Comparison of ENCODE assay signal across 11 cellular contexts in genomic region chr9:127776919-127777280, GRCh38. TPM values are rescaled to one million over a fixed set of nuclear protein-coding genes. Genes with fewer than 3 reads are reported as not detected.
DNase-seq lines count a peak whose midpoint lies in the region; TF ChIP-seq lines count a peak whose summit lies in the region.
"Had no signal": no experiment of that assay in that cellular context is flagged by ENCODE, and none has a peak within 500 bp of the region (broad histone marks: within the 10 kb centered on the region; RNA-seq: fewer than 3 reads in every experiment).

No MANE protein-coding gene starts in this region.

- no peaks in the 10 kb centered on the region for H3K4me1 Mint-ChIP-seq in HFFc6 (ENCODE audit: low read depth)

- WGBS in thyroid gland, 2 donors: 65 to 67% methylated on average over 5 of the region's 5 CpGs

- H3K9me3 ChIP-seq in OCI-LY3 (ENCODE audit: insufficient read depth, low read length) (no peaks in the 10 kb centered on the region), duodenal mucosa (ENCODE audit: control insufficient read depth in 1 of 2, low read length in 2 of 2) (no peaks in the 10 kb centered on the region), thyroid gland (no peaks in the 10 kb centered on the region)

- H3K27ac ChIP-seq in OCI-LY3 (ENCODE audit: low read length): peak overlapping the region; percentile 98
- H3K27ac ChIP-seq in duodenal mucosa (ENCODE audit: low read depth, low read length): peak overlapping the region; percentile 20
- H3K27ac ChIP-seq in thyroid gland: no peak overlapping the region
- H3K27ac ChIP-seq: foreskin keratinocyte had no signal

- H3K4me3 ChIP-seq in OCI-LY3 (ENCODE audit: low read length) (peak overlapping the region; percentile 85), duodenal mucosa (ENCODE audit: low read depth in 1 of 2, low read length in 2 of 2) (peak overlapping the region; percentile 63 to 66), thyroid gland (replicated peaks in 1 of 3) (no peak overlapping the region)

- H3K9me3 Mint-ChIP-seq in HFFc6: no peaks in the 10 kb centered on the region

- H3K4me3 Mint-ChIP-seq in HFFc6: no peak overlapping the region

- H3K9ac ChIP-seq in OCI-LY3 (ENCODE audit: low read length): peak overlapping the region; percentile 92
- peak overlapping the region; percentile 36 to 54 for H3K9ac ChIP-seq in duodenal mucosa (ENCODE audit: low read depth in 1 of 2, low read length in 2 of 2)

- H4K20me1 ChIP-seq in OCI-LY3 (ENCODE audit: insufficient read depth, low read length): peaks cover 29% of the 10 kb centered on the region

- TF ChIP-seq CTCF in OCI-LY3 (IDR thresholded peaks at IDR 0.05; ENCODE audit: low read depth, low read length) (no peak), HFFc6 (IDR thresholded peaks at IDR 0.05) (no peak), thyroid gland (IDR thresholded peaks at IDR 0.05) (no peak)

- intact Hi-C loops in thyroid gland (cut with DNase I): no loop called here

- H3K79me2 ChIP-seq in OCI-LY3 (ENCODE audit: low read length): peaks cover 39% of the 10 kb centered on the region

- H2AFZ ChIP-seq in OCI-LY3 (ENCODE audit: low read depth, low read length): no peak overlapping the region

- H3K36me3 Mint-ChIP-seq in HFFc6 (ENCODE audit: low read depth): no peaks in the 10 kb centered on the region

- H3K4me2 ChIP-seq in OCI-LY3 (ENCODE audit: low read length): peak overlapping the region; percentile 98

- H3K27me3 ChIP-seq in OCI-LY3 (ENCODE audit: low read depth, low read length): no peaks in the 10 kb centered on the region
- no peaks in the 10 kb centered on the region for H3K27me3 ChIP-seq in duodenal mucosa (ENCODE audit: control insufficient read depth in 1 of 2, insufficient read depth in 2 of 2, low read length in 2 of 2)
- no peaks in the 10 kb centered on the region for H3K27me3 ChIP-seq in thyroid gland
- H3K27me3 ChIP-seq: foreskin keratinocyte had no signal

- H3K4me1 ChIP-seq in OCI-LY3 (ENCODE audit: low read length) (peaks cover 27% of the 10 kb centered on the region), duodenal mucosa (ENCODE audit: control insufficient read depth in 1 of 2, insufficient read depth in 2 of 2, low read length in 2 of 2) (peaks cover under 1 to 22% of the 10 kb centered on the region in 2 donors), thyroid gland (peaks cover 0 to 5% of the 10 kb centered on the region in 2 donors)
- H3K4me1 ChIP-seq: foreskin keratinocyte had no signal

- DNase-seq in activated CD4-positive, alpha-beta T cell treated with anti-CD3 and anti-CD28 coated beads for 48 hours: peak; percentile 45
- DNase-seq in activated CD4-positive, alpha-beta T cell treated with anti-CD3 and anti-CD28 coated beads for 1 hour: no peak
- DNase-seq in stimulated activated CD8-positive, alpha-beta memory T cell treated with anti-CD3 and anti-CD28 coated beads, Interleukin-4, amount 100 ng/mL, for 48 hours: peak; percentile 50
- no peak for DNase-seq in HFFc6
- no peak for DNase-seq in thyroid gland
- DNase-seq in T1000 (lab: John Stamatoyannopoulos, UW): no peak
- DNase-seq: 8988T, foreskin keratinocyte, NCI-H446 treated with DMSO at 0.1 percent for 48 hours had no signal

- H3K27me3 Mint-ChIP-seq in HFFc6 (ENCODE audit: insufficient read depth): peaks cover 21% of the 10 kb centered on the region

- H3K36me3 ChIP-seq in OCI-LY3 (replicated peaks; ENCODE audit: low read depth, low read length) (peaks cover 27% of the 10 kb centered on the region), duodenal mucosa (ENCODE audit: control insufficient read depth in 1 of 2, insufficient read depth in 2 of 2, low read length in 2 of 2) (peaks cover 0 to 3% of the 10 kb centered on the region in 2 donors), thyroid gland (no peaks in the 10 kb centered on the region)

- TF ChIP-seq POLR2A in thyroid gland (IDR thresholded peaks at IDR 0.05): no peak

- no peak overlapping the region for H3K27ac Mint-ChIP-seq in HFFc6

RNA-seq across cellular contexts. Expression of gene SH2D3C, which starts 1.6 kb away (rescaled TPM):
- total RNA-seq in HFFc6 (2021; fragmentation: NEBNext Ultra II Directional; extraction: Animal tissue kit (Norgen Biotek cat#: 25700)): not detected
- total RNA-seq in thyroid gland: 10 to 100 TPM; 10.0 to 24.9 (median 18.2) TPM

RNA-seq across cellular contexts. Expression of gene CDK9, which starts 8.9 kb away (rescaled TPM):
- 10 to 100 TPM; 52.0 to 61.3 (median 56.2) TPM for total RNA-seq in HFFc6 (2021; fragmentation: NEBNext Ultra II Directional; extraction: Animal tissue kit (Norgen Biotek cat#: 25700))
- total RNA-seq in thyroid gland: 10 to 100 TPM; 47.5 to 85.2 (median 78.3) TPM

RNA-seq across cellular contexts. Expression of gene FPGS, which starts 25.8 kb away (rescaled TPM):
- total RNA-seq in HFFc6 (2021; fragmentation: NEBNext Ultra II Directional; extraction: Animal tissue kit (Norgen Biotek cat#: 25700)): 10 to 100 TPM; 51.9 to 69.2 (median 62.7) TPM
- 10 to 100 TPM; 58.5 to 78.0 (median 62.1) TPM for total RNA-seq in thyroid gland

RNA-seq across cellular contexts. Expression of gene TOR2A, which starts 41.8 kb away (rescaled TPM):
- 1 to 10 TPM; 6.6 to 8.3 (median 8.1) TPM for total RNA-seq in HFFc6 (2021; fragmentation: NEBNext Ultra II Directional; extraction: Animal tissue kit (Norgen Biotek cat#: 25700))
- total RNA-seq in thyroid gland: 10 to 100 TPM in 3 of 4 donors, 1 to 10 TPM in 1; 8.9 to 23.1 (median 14.2) TPM

Comparison
In these comparisons a context has a peak if more than half of its experiments do, and no peak if none do; other contexts are left out.
1. DNase-seq: peak in activated CD4-positive, alpha-beta T cell treated with anti-CD3 and anti-CD28 coated beads for 48 hours (single experiment) and stimulated activated CD8-positive, alpha-beta memory T cell treated with anti-CD3 and anti-CD28 coated beads, Interleukin-4, amount 100 ng/mL, for 48 hours (single experiment); none in activated CD4-positive, alpha-beta T cell treated with anti-CD3 and anti-CD28 coated beads for 1 hour (single experiment), HFFc6 (single experiment), thyroid gland (0 of 2) and T1000 (single experiment).
2. H3K27ac ChIP-seq: peak in OCI-LY3 (single experiment) and duodenal mucosa (single experiment); none in thyroid gland (0 of 3).
3. H3K4me3 ChIP-seq: peak in OCI-LY3 (single experiment) and duodenal mucosa (2 of 2); none in thyroid gland (0 of 3).
4. RNA of gene SH2D3C, which starts 1.6 kb away (total RNA-seq): 10.0 to 24.9 TPM in thyroid gland; not detected in HFFc6; every median in the first group is over 10 times any median in the second.